ENCODE assay signal across 31 cellular contexts in genomic region chr3:25547928-25548327, GRCh38.
DNase-seq lines count a peak whose midpoint lies in the region; ATAC-seq, FAIRE-seq and TF ChIP-seq lines count a peak whose summit lies in the region.
"Had no signal": no experiment of that assay in that cellular context is flagged by ENCODE, and none has a peak within 500 bp of the region (broad histone marks: within the 10 kb centered on the region; RNA-seq: fewer than 3 reads in every experiment).

No MANE protein-coding gene starts in this region.

- no peaks in the 10 kb centered on the region for H3K79me2 ChIP-seq in GM23248 (ENCODE audit: insufficient read depth)

- no peak overlapping the region for H3K4me2 ChIP-seq in GM23248 (ENCODE audit: unreplicated experiment)
- H3K4me2 ChIP-seq: neural progenitor cell had no signal

- no peaks in the 10 kb centered on the region for H3K9me3 ChIP-seq in GM23248 (ENCODE audit: low read depth)

- in situ Hi-C loops in GM23248 (cut with MboI), result no loop called here

- H3K4me1 ChIP-seq in GM23248 (ENCODE audit: insufficient read depth), result no peaks in the 10 kb centered on the region

- no peaks in the 10 kb centered on the region for H3F3A ChIP-seq in GM23248 (ENCODE audit: insufficient read depth)

- no peak overlapping the region for H2AFZ ChIP-seq in GM23248
- H2AFZ ChIP-seq: neural progenitor cell had no signal

- H3K27ac ChIP-seq in GM23248, result no peak overlapping the region
- H3K27ac ChIP-seq: C4-2B, neural progenitor cell had no signal

- no peak for FAIRE-seq in RCC 7860 (lab: Jason Lieb, UNC)
- FAIRE-seq: colon, GM12891, H54, HTR-8/SVneo had no signal

- no peak for TF ChIP-seq CTCF in AG10803 (conservative IDR thresholded peaks at IDR 0.05; ENCODE audit: low read length)

- no peak for ATAC-seq in HG03280 (IDR thresholded peaks at IDR 0.05; ENCODE audit: unreplicated experiment)
- no peak for ATAC-seq in HG02763 (IDR thresholded peaks at IDR 0.05; ENCODE audit: unreplicated experiment)
- no peak for ATAC-seq in GM18498 (IDR thresholded peaks at IDR 0.05; ENCODE audit: unreplicated experiment)
- ATAC-seq: activated CD8-positive, alpha-beta T cell treated with anti-CD3 and anti-CD28 coated beads for 36 hours; activated T-helper 17 cell treated with anti-CD3 and anti-CD28 coated beads, Interleukin-2, amount 50 U/mL, for 72 hours; right cardiac atrium; stimulated activated memory B cell treated with anti-CD40 and anti-IgM and Interleukin-4, amounts not matched to agents 10 μg/mL and 1 μg/mL and 100 μg/mL, for 72 hours had no signal

- no peaks in the 10 kb centered on the region for H3K27me3 ChIP-seq in GM23248 (replicated peaks; ENCODE audit: insufficient read depth)
- H3K27me3 ChIP-seq: neural progenitor cell had no signal

- H3K4me3 ChIP-seq in AG10803 (ENCODE audit: low read length) (no peak overlapping the region), GM23248 (no peak overlapping the region)
- H3K4me3 ChIP-seq: lung, neural progenitor cell had no signal

- H4K20me1 ChIP-seq in GM23248 (ENCODE audit: insufficient read depth), result no peaks in the 10 kb centered on the region

- no peaks in the 10 kb centered on the region for H3K9me2 ChIP-seq in GM23248 (ENCODE audit: insufficient read depth)

- DNase-seq in AG10803 (ENCODE audit: low read depth), result peak; percentile 34
- DNase-seq in GM23248, result peak; percentile 6
- peak; percentile 5 for DNase-seq in RCC 7860 (ENCODE audit: low spot score)
- DNase-seq in kidney tubule cell (ENCODE audit: low spot score), result peak; percentile 26
- no peak for DNase-seq in NOMO-1 (lab: John Stamatoyannopoulos, UW; ENCODE audit: unreplicated experiment in 2 of 2)
- DNase-seq: activated CD4-positive, alpha-beta T cell treated with anti-CD3 and anti-CD28 coated beads for 1 hour; activated CD8-positive, alpha-beta T cell treated with anti-CD3 and anti-CD28 coated beads for 36 hours; activated naive CD4-positive, alpha-beta T cell treated with anti-CD3 and anti-CD28 coated beads, Interleukin-2, amount 50 U/mL, for 16 hours; amniotic stem cell; effector CD4-positive, alpha-beta T cell; head of caudate nucleus; KBM-7; kidney glomerular epithelial cell; NCI-H187; NCI-H345; NCI-H774; right cardiac atrium; stimulated activated CD4-positive, alpha-beta T cell treated with anti-CD3 and anti-CD28 coated beads, Interleukin-4, amount 100 ng/mL, for 4 hours; T-helper 2 cell had no signal

- no peaks in the 10 kb centered on the region for H3K36me3 ChIP-seq in GM23248 (ENCODE audit: low read depth)
- H3K36me3 ChIP-seq: neural progenitor cell had no signal

- H3K9ac ChIP-seq in GM23248, result no peak overlapping the region
- H3K9ac ChIP-seq: neural progenitor cell had no signal

Comparison
In these comparisons a context has a peak if more than half of its experiments do, and no peak if none do; other contexts are left out.
1. DNase-seq: peak in AG10803 (single experiment), GM23248 (single experiment), RCC 7860 (single experiment) and kidney tubule cell (single experiment); none in NOMO-1 (0 of 2).